Comparison of ENCODE assay signal across 25 cellular contexts in the genomic region with DNA sequence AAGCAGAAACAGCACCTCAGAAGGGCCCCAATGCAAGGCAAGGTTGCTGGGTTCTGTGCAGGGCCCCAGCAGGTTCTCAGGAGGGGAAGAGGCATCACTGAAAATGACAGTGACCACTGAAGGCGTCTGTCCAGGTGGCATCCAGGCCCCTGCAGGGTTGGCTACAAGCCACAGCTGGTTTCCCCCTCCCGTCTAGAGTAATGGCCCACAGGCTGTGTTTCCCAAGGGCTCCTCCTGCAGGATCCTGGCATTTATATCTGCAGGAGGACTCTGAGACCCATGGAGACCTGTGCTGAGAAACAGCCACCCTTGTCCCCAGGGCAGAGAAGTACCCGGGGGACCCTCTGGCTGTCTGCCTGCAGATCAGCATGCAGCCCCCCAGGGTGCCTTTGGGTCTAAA.
"Had no signal": no experiment of that assay in that cellular context is flagged by ENCODE, and none has a peak within 500 bp of the region (broad histone marks: within the 10 kb centered on the region; RNA-seq: fewer than 3 reads in every experiment).

No MANE protein-coding gene starts in this region.

- H3K27me3 ChIP-seq: adrenal gland had no signal

- H3K9ac ChIP-seq: SK-N-SH had no signal

- H3K9me3 ChIP-seq: adrenal gland, SJCRH30, SK-N-SH had no signal

- H3K27ac ChIP-seq: adrenal gland, SJCRH30, VCaP had no signal

- DNase-seq: activated CD4-positive, alpha-beta memory T cell treated with anti-CD3 and anti-CD28 coated beads for 36 hours; activated CD4-positive, alpha-beta T cell treated with anti-CD3 and anti-CD28 coated beads, Interleukin-2, amount 10 ng/mL, durations not matched to agents 7 days and 5 days; activated CD4-positive, CD25-positive, alpha-beta regulatory T cell; activated CD8-positive, alpha-beta memory T cell treated with anti-CD3 and anti-CD28 coated beads for 24 hours; activated gamma-delta T cell; activated naive CD4-positive, alpha-beta T cell treated with anti-CD3 and anti-CD28 coated beads for 36 hours; activated naive CD8-positive, alpha-beta T cell treated with anti-CD3 and anti-CD28 coated beads, Interleukin-2, amount 10 ng/mL, durations not matched to agents 7 days and 5 days; activated T-cell treated with anti-CD3 and anti-CD28 coated beads, Interleukin-2, amount 50 U/mL, for 48 hours; adrenal gland; anterior cingulate cortex; cerebellar nuclear complex; Kasumi-1; NCI-H1048; NCI-H146; NCI-H187 treated with DMSO at 0.1 percent for 48 hours; NCI-H2081 treated with DMSO at 0.1 percent for 48 hours; NCI-H446 treated with DMSO at 0.1 percent for 48 hours; NCI-H524 treated with DMSO at 0.1 percent for 48 hours; NCI-H748 treated with DMSO at 0.1 percent for 48 hours; Right ventricle myocardium superior; SJCRH30; SK-N-SH; T-helper 1 cell had no signal

- H3K4me2 ChIP-seq: SK-N-SH had no signal

- H3K4me1 ChIP-seq: adrenal gland, SJCRH30 had no signal

- ATAC-seq: activated T-helper 17 cell treated with anti-CD3 and anti-CD28 coated beads, Interleukin-2, amount 50 U/mL, for 72 hours had no signal

- H3K4me3 ChIP-seq: adrenal gland, SJCRH30 had no signal

- H3K36me3 ChIP-seq: adrenal gland, SJCRH30 had no signal
